Comparison of ENCODE assay signal across 12 cellular contexts in genomic region chr7:151897201-151897711, GRCh38. TPM values are rescaled to one million over a fixed set of nuclear protein-coding genes. Genes with fewer than 3 reads are reported as not detected.
DNase-seq lines count a peak whose midpoint lies in the region; ATAC-seq, FAIRE-seq and TF ChIP-seq lines count a peak whose summit lies in the region.
"Had no signal": no experiment of that assay in that cellular context is flagged by ENCODE, and none has a peak within 500 bp of the region (broad histone marks: within the 10 kb centered on the region; RNA-seq: fewer than 3 reads in every experiment).

No MANE protein-coding gene starts in this region.

- H3K4me2 ChIP-seq in astrocyte (ENCODE audit: low read length) = peak overlapping the region; percentile 36

- no peak overlapping the region for H3K27ac Mint-ChIP-seq in astrocyte (ENCODE audit: unreplicated experiment)

- H3K9me3 ChIP-seq in astrocyte (ENCODE audit: insufficient read depth, low read depth, low read length) = no peaks in the 10 kb centered on the region
- no peaks in the 10 kb centered on the region for H3K9me3 ChIP-seq in iPS-18c (ENCODE audit: control insufficient read depth, insufficient read depth, low read length)
- H3K9me3 ChIP-seq in prostate gland = no peaks in the 10 kb centered on the region
- H3K9me3 ChIP-seq: esophagus muscularis mucosa, lower lobe of right lung had no signal

- H3K27ac ChIP-seq in astrocyte (ENCODE audit: low read depth, low read length) (no peak overlapping the region), prostate gland (peak overlapping the region; percentile 12 to 29)
- H3K27ac ChIP-seq: esophagus muscularis mucosa, lower lobe of right lung had no signal

- FAIRE-seq in astrocyte (lab: Jason Lieb, UNC) = no peak
- FAIRE-seq: GM12891 had no signal

- intact Hi-C loops in prostate gland (cut with DNase I) = no loop called here

- no peak overlapping the region for H3K9ac ChIP-seq in astrocyte (ENCODE audit: low read length)

- H3K27me3 ChIP-seq in astrocyte (ENCODE audit: insufficient read depth, low read length) (peaks cover 25% of the 10 kb centered on the region), prostate gland (replicated peaks; ENCODE audit: insufficient read depth) (no peaks in the 10 kb centered on the region)

- TF ChIP-seq POLR2A in prostate gland (IDR thresholded peaks at IDR 0.05) = no peak

- H3K4me1 Mint-ChIP-seq in astrocyte (ENCODE audit: low read depth, unreplicated experiment) = peaks cover 35% of the 10 kb centered on the region

- ATAC-seq in GM18861 (IDR thresholded peaks at IDR 0.05; ENCODE audit: unreplicated experiment) (no peak), HG02610 (IDR thresholded peaks at IDR 0.05; ENCODE audit: unreplicated experiment) (no peak), HG03139 (IDR thresholded peaks at IDR 0.05; ENCODE audit: unreplicated experiment) (no peak)
- ATAC-seq: lower lobe of right lung had no signal

- H3K4me3 ChIP-seq in astrocyte (ENCODE audit: insufficient read depth, low read depth, low read length) (no peak overlapping the region), iPS-18c (ENCODE audit: insufficient read depth, low read depth, low read length) (peak overlapping the region; percentile 29), prostate gland (no peak overlapping the region)
- H3K4me3 ChIP-seq: esophagus muscularis mucosa, lower lobe of right lung had no signal

- H3K9me3 Mint-ChIP-seq in astrocyte (ENCODE audit: unreplicated experiment) = peaks cover 4% of the 10 kb centered on the region

- H4K20me1 ChIP-seq in astrocyte (ENCODE audit: insufficient read depth, low read length) = no peaks in the 10 kb centered on the region

- H2AFZ ChIP-seq in astrocyte (ENCODE audit: low read depth, low read length) = no peak overlapping the region

- no peak overlapping the region for H3K4me3 Mint-ChIP-seq in astrocyte (ENCODE audit: unreplicated experiment)

- DNase-seq in HuH-7 (ENCODE audit: low spot score) = peak; percentile 71
- DNase-seq in astrocyte (ENCODE audit: low read depth) = no peak
- DNase-seq in prostate gland (ENCODE audit: low spot score) = no peak
- DNase-seq: lower lobe of right lung, NCI-H1436 had no signal

- TF ChIP-seq CTCF in astrocyte (IDR thresholded peaks at IDR 0.05; ENCODE audit: insufficient read depth, low read depth, low read length) (no peak), prostate gland (IDR thresholded peaks at IDR 0.05) (no peak)

- H3K79me2 ChIP-seq in astrocyte (ENCODE audit: insufficient read depth, low read length) = no peaks in the 10 kb centered on the region

- H3K36me3 ChIP-seq in astrocyte (ENCODE audit: insufficient read depth, low read length) = no peaks in the 10 kb centered on the region
- H3K36me3 ChIP-seq in prostate gland = no peaks in the 10 kb centered on the region
- H3K36me3 ChIP-seq: esophagus muscularis mucosa, lower lobe of right lung had no signal

- H3K27me3 Mint-ChIP-seq in astrocyte (ENCODE audit: low read depth, unreplicated experiment) = peaks cover 58% of the 10 kb centered on the region

- H3K36me3 Mint-ChIP-seq in astrocyte (ENCODE audit: low read depth, unreplicated experiment) = no peaks in the 10 kb centered on the region

- H3K4me1 ChIP-seq in astrocyte (ENCODE audit: insufficient read depth, low read length) (no peaks in the 10 kb centered on the region), prostate gland (replicated peaks) (no peaks in the 10 kb centered on the region)
- H3K4me1 ChIP-seq: lower lobe of right lung had no signal

- WGBS in prostate gland = 18% methylated on average over 15 of the region's 15 CpGs

RNA-seq across cellular contexts. Expression of gene PRKAG2, which starts 20.3 kb away (rescaled TPM):
- total RNA-seq in astrocyte = 26.9 and 40.7 TPM in 2 replicates
- total RNA-seq in prostate gland = 10 to 100 TPM; 31.6 to 38.1 TPM

RNA-seq across cellular contexts. Expression of gene GALNTL5, which starts 59.0 kb away (rescaled TPM):
- total RNA-seq in astrocyte (not detected in 2 replicates), prostate gland (1 to 10 TPM in 1 of 2 donors, not detected in 1; 9.3 TPM)
- total RNA-seq: esophagus muscularis mucosa, lower lobe of right lung, skeletal muscle tissue had no signal
